13 cellular contexts compared by ENCODE assay signal in the genomic region with DNA sequence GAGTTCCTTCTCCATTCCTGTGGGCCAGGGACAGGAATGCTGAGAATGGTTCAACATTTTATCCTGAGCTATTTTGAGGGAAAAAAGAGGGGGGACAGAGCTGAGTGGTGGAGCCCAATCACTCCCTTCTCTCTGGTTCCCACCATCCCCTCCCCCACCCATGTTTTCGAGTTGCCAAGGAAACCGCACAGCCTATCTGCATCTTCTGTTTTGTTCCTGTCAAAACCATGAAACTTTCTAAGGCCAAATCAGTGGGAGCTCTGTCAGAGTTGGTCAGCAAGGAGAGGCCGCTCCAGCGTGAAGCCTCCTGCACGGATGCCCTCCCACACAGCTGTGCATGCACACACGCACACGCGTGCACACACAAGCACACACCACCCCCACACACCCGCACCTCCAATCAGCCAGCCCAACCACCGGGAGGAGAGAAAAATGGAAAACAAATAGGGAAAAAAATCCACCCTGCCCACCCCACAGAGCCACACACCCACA. TPM values are rescaled to one million over a fixed set of nuclear protein-coding genes. Genes with fewer than 3 reads are reported as not detected.
DNase-seq lines count a peak whose midpoint lies in the region; ATAC-seq and TF ChIP-seq lines count a peak whose summit lies in the region.
"Had no signal": no experiment of that assay in that cellular context is flagged by ENCODE, and none has a peak within 500 bp of the region (broad histone marks: within the 10 kb centered on the region; RNA-seq: fewer than 3 reads in every experiment).

No MANE protein-coding gene starts in this region.

- H4K20me1 ChIP-seq in smooth muscle cell (ENCODE audit: low read depth) = no peaks in the 10 kb centered on the region

- peaks cover 15% of the 10 kb centered on the region for H3K4me1 ChIP-seq in NT2/D1 (ENCODE audit: insufficient read depth, insufficient read length)
- H3K4me1 ChIP-seq in left lung = no peaks in the 10 kb centered on the region
- no peaks in the 10 kb centered on the region for H3K4me1 ChIP-seq in smooth muscle cell (ENCODE audit: low read depth)

- no peaks in the 10 kb centered on the region for H3K27me3 ChIP-seq in NT2/D1 (ENCODE audit: insufficient read depth, insufficient read length)
- H3K27me3 ChIP-seq in left lung = no peaks in the 10 kb centered on the region
- no peaks in the 10 kb centered on the region for H3K27me3 ChIP-seq in smooth muscle cell (ENCODE audit: low read depth)

- H3K9me3 ChIP-seq in NT2/D1 (ENCODE audit: insufficient read depth, low read length) (no peaks in the 10 kb centered on the region), left lung (no peaks in the 10 kb centered on the region), smooth muscle cell (replicated peaks; ENCODE audit: low read depth) (no peaks in the 10 kb centered on the region)

- ATAC-seq in left lung = peak; percentile 23
- ATAC-seq: CD8-positive, alpha-beta T cell had no signal

- H3F3A ChIP-seq in smooth muscle cell (ENCODE audit: low read depth) = no peaks in the 10 kb centered on the region

- no peak for TF ChIP-seq CTCF in left lung (IDR thresholded peaks at IDR 0.05)
- TF ChIP-seq CTCF in smooth muscle cell (IDR thresholded peaks at IDR 0.05; ENCODE audit: borderline replicate concordance, insufficient read depth, poor library complexity, severe bottlenecking) = no peak

- peak overlapping the region; percentile 23 for H3K4me2 ChIP-seq in smooth muscle cell

- H3K79me2 ChIP-seq in smooth muscle cell (ENCODE audit: low read depth) = no peaks in the 10 kb centered on the region

- H3K36me3 ChIP-seq in NT2/D1 (ENCODE audit: insufficient read depth, insufficient read length, low read length) (no peaks in the 10 kb centered on the region), left lung (no peaks in the 10 kb centered on the region), smooth muscle cell (ENCODE audit: low read depth) (no peaks in the 10 kb centered on the region)

- H3K27ac ChIP-seq in left lung (no peak overlapping the region), smooth muscle cell (ENCODE audit: low read depth) (peak overlapping the region; percentile 88)

- DNase-seq in NT2/D1 (ENCODE audit: low read depth, low spot score) (peak; percentile 87), ecto neural progenitor cell (ENCODE audit: low spot score) (peak; percentile 80), left lung (no peak), smooth muscle cell (lab: John Stamatoyannopoulos, UW; ENCODE audit: unreplicated experiment) (no peak), activated gamma-delta T cell treated with Interleukin-2 at 50 U/mL for 16 hours (no peak)
- DNase-seq in effector CD4-positive, alpha-beta T cell = no peak
- no peak for DNase-seq in stimulated activated CD4-positive, alpha-beta T cell treated with anti-CD3 and anti-CD28 coated beads, Interleukin-15, amount 100 ng/mL, for 24 hours
- DNase-seq in activated CD4-positive, CD25-positive, alpha-beta regulatory T cell (lab: John Stamatoyannopoulos, UW) = no peak
- DNase-seq: activated CD8-positive, alpha-beta memory T cell treated with anti-CD3 and anti-CD28 coated beads, Interleukin-2, amount 50 U/mL, for 48 hours; activated naive CD8-positive, alpha-beta T cell treated with anti-CD3 and anti-CD28 coated beads, Interleukin-2, amount 10 ng/mL, durations not matched to agents 7 days and 5 days; CD8-positive, alpha-beta T cell; MM.1S; NCI-H2107 had no signal

- WGBS in smooth muscle cell (ENCODE audit: low lambda C conversion rate) = 86% methylated on average over 10 of the region's 10 CpGs

- no peak overlapping the region for H2AFZ ChIP-seq in smooth muscle cell (ENCODE audit: low read depth)

- intact Hi-C loops in left lung (cut with DNase I) = no loop called here

- H3K9ac ChIP-seq in NT2/D1 (ENCODE audit: insufficient read length, low read depth) (no peak overlapping the region), smooth muscle cell (ENCODE audit: low read depth) (peak overlapping the region; percentile 71)

- H3K4me3 ChIP-seq in NT2/D1 (ENCODE audit: insufficient read length, low read depth) (no peak overlapping the region), left lung (no peak overlapping the region), smooth muscle cell (no peak overlapping the region)

RNA-seq across cellular contexts. Expression of a gene that starts 54.5 kb away (rescaled TPM):
- total RNA-seq in left lung (100 to 1,000 TPM; 109 to 128 TPM), smooth muscle cell (104 and 113 TPM in 2 replicates)
- polyA plus RNA-seq in smooth muscle cell = 31.1 and 49.3 TPM in 2 replicates

Comparison
In these comparisons a context has a peak if more than half of its experiments do, and no peak if none do; other contexts are left out.
1. DNase-seq: peak in NT2/D1 (single experiment) and ecto neural progenitor cell (single experiment); none in left lung (0 of 2), smooth muscle cell (single experiment), effector CD4-positive, alpha-beta T cell (single experiment), stimulated activated CD4-positive, alpha-beta T cell treated with anti-CD3 and anti-CD28 coated beads, Interleukin-15, amount 100 ng/mL, for 24 hours (single experiment), activated gamma-delta T cell treated with Interleukin-2 at 50 U/mL for 16 hours (single experiment) and activated CD4-positive, CD25-positive, alpha-beta regulatory T cell (0 of 4).